9 cellular contexts compared by ENCODE assay signal in the genomic region with DNA sequence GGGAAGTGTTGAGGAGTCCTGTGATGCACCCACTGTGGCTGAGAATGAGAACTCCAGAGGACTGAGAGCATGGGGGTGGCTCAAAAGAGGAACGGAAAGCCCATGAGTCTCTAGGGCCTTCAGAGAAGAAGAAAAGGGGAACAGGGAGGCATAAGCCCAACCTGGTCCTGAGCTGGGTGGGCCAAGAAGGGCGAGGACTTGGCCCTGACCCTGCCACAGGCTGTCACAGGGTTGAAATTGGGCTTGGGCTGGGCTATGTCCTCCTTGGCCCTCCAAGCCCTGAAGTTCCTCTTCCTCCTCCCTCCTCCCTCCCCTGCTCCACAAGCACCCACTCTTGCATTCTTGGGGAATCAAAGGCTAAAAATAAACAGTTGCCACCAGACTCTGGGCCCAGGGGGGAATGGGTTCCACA.
A peak's percentile ranks its signal among the peaks of the same experiment; 100 is the strongest.
DNase-seq lines count a peak whose midpoint lies in the region; ATAC-seq and TF ChIP-seq lines count a peak whose summit lies in the region.
"Had no signal": no experiment of that assay in that cellular context is flagged by ENCODE, and none has a peak within 500 bp of the region (broad histone marks: within the 10 kb centered on the region; RNA-seq: fewer than 3 reads in every experiment).

No MANE protein-coding gene starts in this region.

- peak; percentile 82 for DNase-seq in GM20000 (ENCODE audit: low spot score)
- DNase-seq in head of caudate nucleus: peak in 34 of 42 donors; percentile 16 to 65 (median 37)
- no peak for DNase-seq in HK-2 (ENCODE audit: unreplicated experiment)
- DNase-seq in NCI-H187 treated with DMSO at 0.1 percent for 48 hours (lab: John Stamatoyannopoulos, UW): no peak
- no peak for DNase-seq in activated CD4-positive, CD25-positive, alpha-beta regulatory T cell (lab: John Stamatoyannopoulos, UW)
- DNase-seq in effector CD4-positive, alpha-beta T cell: no peak
- DNase-seq: CD4-positive, alpha-beta memory T cell had no signal

- no peak for TF ChIP-seq CTCF in C4-2B (conservative IDR thresholded peaks at IDR 0.05)
- TF ChIP-seq CTCF in GM20000 (IDR thresholded peaks at IDR 0.05; ENCODE audit: extremely low read depth, missing control alignments): no peak

- peak; percentile 98 for ATAC-seq in HG03442 (IDR thresholded peaks at IDR 0.05; ENCODE audit: unreplicated experiment)

- intact Hi-C loops in head of caudate nucleus (cut with DNase I): no loop called here

- peak overlapping the region; percentile 15 for H3K27ac ChIP-seq in C4-2B

Comparison
In these comparisons a context has a peak if more than half of its experiments do, and no peak if none do; other contexts are left out.
1. DNase-seq: peak in GM20000 (single experiment) and head of caudate nucleus (34 of 42); none in HK-2 (single experiment), NCI-H187 treated with DMSO at 0.1 percent for 48 hours (single experiment), activated CD4-positive, CD25-positive, alpha-beta regulatory T cell (0 of 4) and effector CD4-positive, alpha-beta T cell (single experiment).